33 cellular contexts compared by ENCODE assay signal in genomic region chr11:111684259-111684658, GRCh38.
"Had no signal": no experiment of that assay in that cellular context is flagged by ENCODE, and none has a peak within 500 bp of the region (broad histone marks: within the 10 kb centered on the region; RNA-seq: fewer than 3 reads in every experiment).

No MANE protein-coding gene starts in this region.

- H3K27me3 ChIP-seq: body of pancreas, breast epithelium, MG63 had no signal

- ATAC-seq: activated CD4-positive, alpha-beta T cell treated with anti-CD3 and anti-CD28 coated beads for 36 hours; activated CD4-positive, CD25-positive, alpha-beta regulatory T cell treated with anti-CD3 and anti-CD28 coated beads, Interleukin-2, amount 50 U/mL, for 24 hours; activated CD8-positive, alpha-beta memory T cell treated with anti-CD3 and anti-CD28 coated beads, Interleukin-2, amount 10 ng/mL, durations not matched to agents 7 days and 5 days; body of pancreas; PC-3 had no signal

- H3K9me3 ChIP-seq: body of pancreas, breast epithelium, MG63 had no signal

- FAIRE-seq: RCC 7860, TTC549 had no signal

- H3K4me3 ChIP-seq: body of pancreas, breast epithelium, MG63 had no signal

- DNase-seq: activated CD4-positive, alpha-beta T cell treated with anti-CD3 and anti-CD28 coated beads for 36 hours; activated CD4-positive, alpha-beta T cell treated with anti-CD3 and anti-CD28 coated beads, Interleukin-2, amount 10 ng/mL, durations not matched to agents 7 days and 5 days; activated CD4-positive, alpha-beta T cell treated with anti-CD3 and anti-CD28 coated beads, Interleukin-2, amount 50 U/mL, for 48 hours; activated CD8-positive, alpha-beta memory T cell treated with anti-CD3 and anti-CD28 coated beads for 24 hours; activated CD8-positive, alpha-beta memory T cell treated with anti-CD3 and anti-CD28 coated beads, Interleukin-2, amount 10 ng/mL, durations not matched to agents 7 days and 5 days; activated CD8-positive, alpha-beta memory T cell treated with anti-CD3 and anti-CD28 coated beads, Interleukin-2, amount 50 U/mL, for 48 hours; activated effector memory CD4-positive, alpha-beta T cell treated with Interleukin-2 at 50 U/mL for 16 hours; activated naive CD4-positive, alpha-beta T cell treated with anti-CD3 and anti-CD28 coated beads, Interleukin-2, amount 50 U/mL, for 16 hours; activated naive CD8-positive, alpha-beta T cell treated with anti-CD3 and anti-CD28 coated beads for 36 hours; activated T-cell treated with anti-CD3 and anti-CD28 coated beads, Interleukin-2, amount 50 U/mL, for 48 hours; amniotic stem cell; aorta; body of pancreas; Kasumi-1; KBM-7; MG63; NCI-H1048; NCI-H1105 treated with DMSO at 0.1 percent for 48 hours; NCI-H1436; NCI-H1694; NCI-H2029; NCI-H345; NCI-H524 treated with DMSO at 0.1 percent for 48 hours; PC-3; Right ventricle myocardium superior; SW 1271; T-helper 1 cell; T-helper 2 cell; T1000 had no signal

- H3K27ac ChIP-seq: body of pancreas, breast epithelium had no signal

- H3K4me1 ChIP-seq: body of pancreas, breast epithelium had no signal
